In the genomic region with DNA sequence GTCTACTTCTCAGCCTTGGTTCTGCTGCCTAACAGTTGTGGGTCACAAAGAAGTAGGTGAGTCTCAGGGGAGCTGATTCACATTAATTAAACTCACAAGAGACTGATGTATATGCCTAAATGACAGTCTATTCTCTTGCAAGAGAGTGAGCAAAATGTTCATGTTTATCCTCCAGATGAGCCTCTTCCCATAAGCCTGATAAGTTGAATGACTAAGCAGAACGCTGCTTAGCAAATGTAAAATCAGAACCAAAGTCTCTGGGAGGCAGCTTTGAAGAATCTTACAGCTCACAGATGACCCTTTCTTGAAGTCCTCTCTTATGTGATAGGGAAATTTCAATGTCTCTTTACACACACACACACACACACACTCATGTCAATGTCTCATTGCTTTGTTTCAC, we compare ENCODE assay signal across 26 cellular contexts.
"Had no signal": no experiment of that assay in that cellular context is flagged by ENCODE, and none has a peak within 500 bp of the region (broad histone marks: within the 10 kb centered on the region; RNA-seq: fewer than 3 reads in every experiment).

No MANE protein-coding gene starts in this region.

- H3K27ac ChIP-seq: neural progenitor cell, ovary, parathyroid adenoma, psoas muscle, right lobe of liver, sigmoid colon, stomach, thoracic aorta, thyroid gland, tibial nerve, upper lobe of left lung, vagina had no signal

- H3K4me2 ChIP-seq: neural progenitor cell had no signal

- H3K4me3 ChIP-seq: neural progenitor cell, ovary, psoas muscle, right lobe of liver, sigmoid colon, stomach, thoracic aorta, thyroid gland, tibial nerve, upper lobe of left lung, vagina had no signal

- H3K79me2 ChIP-seq: parathyroid adenoma had no signal

- H2AFZ ChIP-seq: neural progenitor cell, parathyroid adenoma had no signal

- H3K27me3 ChIP-seq: neural progenitor cell, ovary, right lobe of liver, sigmoid colon, stomach, thyroid gland, tibial nerve, upper lobe of left lung, vagina had no signal

- DNase-seq: naive thymus-derived CD4-positive, alpha-beta T cell; natural killer cell; occipital lobe; ovary; posterior cingulate gyrus; psoas muscle; right cardiac atrium; right lobe of liver; sigmoid colon; small intestine; stimulated activated CD4-positive, alpha-beta T cell treated with anti-CD3 and anti-CD28 coated beads, Interleukin-12 subunit alpha, Interleukin-12 subunit beta, amount 100 ng/mL, for 4 hours; stimulated activated CD4-positive, alpha-beta T cell treated with anti-CD3 and anti-CD28 coated beads, Interleukin-1b, Interleukin-23, amount 100 ng/mL, for 48 hours; stimulated activated CD4-positive, alpha-beta T cell treated with anti-CD3 and anti-CD28 coated beads, Interleukin-4, amount 100 ng/mL, for 24 hours; stimulated activated naive B cell treated with anti-CD40 and anti-IgM and Interleukin-4, amounts not matched to agents 10 μg/mL and 1 μg/mL and 100 μg/mL, for 72 hours; stimulated activated naive CD4-positive, alpha-beta T cell treated with Interleukin-2 at 50 U/mL for 16 hours; stomach; thyroid gland; trophoblast cell; upper lobe of left lung had no signal

- ATAC-seq: naive thymus-derived CD4-positive, alpha-beta T cell; natural killer cell; psoas muscle; right cardiac atrium; right lobe of liver; stimulated activated effector memory CD8-positive, alpha-beta T cell treated with anti-CD3 and anti-CD28 coated beads, Interleukin-12 subunit alpha, Interleukin-12 subunit beta, amount 100 ng/mL, for 72 hours; stimulated activated naive B cell treated with anti-CD40 and anti-IgM and Interleukin-4, amounts not matched to agents 10 μg/mL and 1 μg/mL and 100 μg/mL, for 72 hours had no signal

- H3K9me3 ChIP-seq: ovary, psoas muscle, right lobe of liver, thoracic aorta, thyroid gland, vagina had no signal

- H3K4me1 ChIP-seq: neural progenitor cell, parathyroid adenoma, psoas muscle, right lobe of liver, sigmoid colon, stomach, thyroid gland, tibial nerve, upper lobe of left lung, vagina had no signal

- H3K9ac ChIP-seq: neural progenitor cell, parathyroid adenoma had no signal

- FAIRE-seq: small intestine, urothelium cell line had no signal

- H3K36me3 ChIP-seq: neural progenitor cell, ovary, right lobe of liver, sigmoid colon, stomach, thoracic aorta, thyroid gland, tibial nerve, upper lobe of left lung, vagina had no signal
